Comparison of ENCODE assay signal across 8 cellular contexts in the genomic region with DNA sequence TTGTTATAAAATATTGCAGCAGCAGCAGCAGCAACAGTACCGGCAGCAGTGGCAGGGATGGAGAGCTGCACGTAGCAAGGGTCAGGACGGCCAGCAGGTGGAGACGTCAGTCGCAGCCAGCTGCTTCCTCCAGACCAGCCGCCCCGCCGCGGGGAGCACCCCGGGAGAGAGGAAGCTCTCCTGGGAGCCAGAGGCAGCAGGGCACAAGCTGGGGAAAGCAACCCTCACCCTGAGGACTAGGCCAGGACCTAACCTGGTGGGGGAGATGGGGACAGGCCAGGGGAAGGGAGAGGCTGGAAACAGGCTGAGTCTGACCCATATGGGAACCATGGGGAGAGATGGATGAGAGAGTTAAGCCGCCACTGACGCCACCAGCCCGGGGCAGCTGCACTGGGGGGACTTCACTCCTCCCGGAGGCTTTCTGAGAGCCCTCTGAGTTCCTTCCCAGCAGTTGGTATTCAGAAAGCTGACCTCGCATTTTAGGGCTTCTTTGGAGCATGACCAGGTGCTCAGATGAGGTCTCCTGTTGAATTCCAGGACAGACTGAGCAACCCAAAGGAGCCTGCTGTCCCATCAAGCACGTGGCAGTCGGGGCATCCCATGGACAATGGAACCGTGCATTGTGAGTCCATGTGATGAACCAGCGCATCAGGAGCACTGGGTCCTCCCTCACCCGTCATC. TPM values are rescaled to one million over a fixed set of nuclear protein-coding genes. Genes with fewer than 3 reads are reported as not detected.
DNase-seq lines count a peak whose midpoint lies in the region; ATAC-seq and TF ChIP-seq lines count a peak whose summit lies in the region.

No MANE protein-coding gene starts in this region.

- TF ChIP-seq CTCF in choroid plexus epithelial cell (conservative IDR thresholded peaks at IDR 0.05; ENCODE audit: low read depth, low read length) (peak; percentile 78), right lobe of liver (IDR thresholded peaks at IDR 0.05) (peak; percentile 76 to 86 (median 82))

- H3K4me1 Mint-ChIP-seq in activated CD4-positive, alpha-beta T cell treated with anti-CD3 and anti-CD28 coated beads, Interleukin-2, amount 10 ng/mL, durations not matched to agents 24 days and 14 days, result peaks cover 4% of the 10 kb centered on the region

- no peak overlapping the region for H3K27ac Mint-ChIP-seq in activated CD4-positive, alpha-beta T cell treated with anti-CD3 and anti-CD28 coated beads, Interleukin-2, amount 10 ng/mL, durations not matched to agents 24 days and 14 days

- ATAC-seq in HG02759 (IDR thresholded peaks at IDR 0.05; ENCODE audit: unreplicated experiment), result peak; percentile 79
- ATAC-seq in right lobe of liver, result peak; percentile 95 to 99 (median 98)
- ATAC-seq in HG03442 (IDR thresholded peaks at IDR 0.05; ENCODE audit: unreplicated experiment), result no peak

- H3K9me3 Mint-ChIP-seq in activated CD4-positive, alpha-beta T cell treated with anti-CD3 and anti-CD28 coated beads, Interleukin-2, amount 10 ng/mL, durations not matched to agents 24 days and 14 days, result no peaks in the 10 kb centered on the region

- H3K36me3 ChIP-seq in right lobe of liver, result no peaks in the 10 kb centered on the region

- no peaks in the 10 kb centered on the region for H3K36me3 Mint-ChIP-seq in activated CD4-positive, alpha-beta T cell treated with anti-CD3 and anti-CD28 coated beads, Interleukin-2, amount 10 ng/mL, durations not matched to agents 24 days and 14 days (ENCODE audit: low read depth)

- no peak for TF ChIP-seq POLR2A in right lobe of liver (IDR thresholded peaks at IDR 0.05)

- no peaks in the 10 kb centered on the region for H3K4me1 ChIP-seq in right lobe of liver

- no peaks in the 10 kb centered on the region for H3K27me3 ChIP-seq in right lobe of liver

- no peaks in the 10 kb centered on the region for H3K9me3 ChIP-seq in right lobe of liver

- peak overlapping the region; percentile 53 for H3K4me3 Mint-ChIP-seq in activated CD4-positive, alpha-beta T cell treated with anti-CD3 and anti-CD28 coated beads, Interleukin-2, amount 10 ng/mL, durations not matched to agents 24 days and 14 days

- peak; percentile 52 for DNase-seq in DMS79 (lab: John Stamatoyannopoulos, UW)
- DNase-seq in NCI-H510A treated with DMSO at 0.1 percent for 48 hours (lab: John Stamatoyannopoulos, UW), result peak; percentile 89
- peak; percentile 89 for DNase-seq in activated CD4-positive, alpha-beta T cell treated with anti-CD3 and anti-CD28 coated beads, Interleukin-2, amount 10 ng/mL, durations not matched to agents 24 days and 14 days
- peak; percentile 82 for DNase-seq in choroid plexus epithelial cell (ENCODE audit: low read depth)
- peak; percentile 80 to 85 (median 83) for DNase-seq in right lobe of liver
- peak; percentile 42 to 68 (median 45) for DNase-seq in stimulated activated CD4-positive, alpha-beta T cell treated with anti-CD3 and anti-CD28 coated beads, TNF-alpha, amount 100 ng/mL, for 24 hours (ENCODE audit: low read depth in 3 of 3)

- H3K4me3 ChIP-seq in choroid plexus epithelial cell (ENCODE audit: low read depth, low read length), result no peak overlapping the region
- no peak overlapping the region for H3K4me3 ChIP-seq in right lobe of liver

- H3K27me3 Mint-ChIP-seq in activated CD4-positive, alpha-beta T cell treated with anti-CD3 and anti-CD28 coated beads, Interleukin-2, amount 10 ng/mL, durations not matched to agents 24 days and 14 days, result peaks cover 44% of the 10 kb centered on the region

- H3K27ac ChIP-seq in right lobe of liver, result no peak overlapping the region

- 20% methylated on average over 14 of the region's 20 CpGs for WGBS in right lobe of liver (ENCODE audit: insufficient coverage, low coverage, low lambda C conversion rate, missing lambda C conversion rate)

- intact Hi-C loops in activated CD4-positive, alpha-beta T cell treated with anti-CD3 and anti-CD28 coated beads, Interleukin-2, amount 10 ng/mL, durations not matched to agents 24 days and 14 days (cut with micrococcal nuclease), result loop anchor here (1.0 to 5.0 kb wide), 2 partner anchors 69 to 160 kb away; no protein-coding TSS in a partner anchor
- intact Hi-C loops in right lobe of liver (cut with DNase I), result loop anchor here (5.0 to 10.0 kb wide), 2 partner anchors 51 to 69 kb away; a partner anchor contains a TSS

RNA-seq across cellular contexts. Expression of a gene that starts 56.3 kb away (rescaled TPM):
- not detected in 2 replicates for total RNA-seq in activated CD4-positive, alpha-beta T cell treated with anti-CD3 and anti-CD28 coated beads, Interleukin-2, amount 10 ng/mL, durations not matched to agents 24 days and 14 days
- 1 to 10 TPM in 1 of 6 experiments, under 1 TPM in 5; 0.12 to 2.4 (median 0.72) TPM for total RNA-seq in right lobe of liver
